In the genomic region with DNA sequence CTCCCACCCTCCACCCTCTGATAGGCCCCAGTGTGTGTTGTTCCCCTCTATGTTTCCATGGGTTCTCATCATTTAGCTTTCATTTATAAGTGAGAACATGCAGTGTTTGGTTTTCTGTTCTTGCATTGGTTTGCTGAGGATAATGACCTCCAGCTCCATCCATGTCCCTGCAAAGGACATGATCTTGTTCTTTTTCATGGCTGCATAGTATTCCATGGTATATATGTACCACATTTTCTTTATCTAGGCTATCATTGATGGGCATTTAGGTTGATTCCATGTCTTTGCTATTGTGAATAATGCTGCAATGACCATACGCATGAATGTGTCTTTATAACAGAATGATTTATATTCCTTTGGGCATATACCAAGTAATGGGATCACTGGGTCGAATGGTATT, we compare ENCODE assay signal across 2 cellular contexts. TPM values are rescaled to one million over a fixed set of nuclear protein-coding genes. Genes with fewer than 3 reads are reported as not detected.
"Had no signal": no experiment of that assay in that cellular context is flagged by ENCODE, and none has a peak within 500 bp of the region (broad histone marks: within the 10 kb centered on the region; RNA-seq: fewer than 3 reads in every experiment).

No MANE protein-coding gene starts in this region.

RNA-seq across cellular contexts. Expression of gene STC2, which starts 59.1 kb away (rescaled TPM):
- total RNA-seq: HT-29 had no signal
- polyA plus RNA-seq: IgD-negative memory B cell had no signal
